Comparison of ENCODE assay signal across 2 cellular contexts in the genomic region with DNA sequence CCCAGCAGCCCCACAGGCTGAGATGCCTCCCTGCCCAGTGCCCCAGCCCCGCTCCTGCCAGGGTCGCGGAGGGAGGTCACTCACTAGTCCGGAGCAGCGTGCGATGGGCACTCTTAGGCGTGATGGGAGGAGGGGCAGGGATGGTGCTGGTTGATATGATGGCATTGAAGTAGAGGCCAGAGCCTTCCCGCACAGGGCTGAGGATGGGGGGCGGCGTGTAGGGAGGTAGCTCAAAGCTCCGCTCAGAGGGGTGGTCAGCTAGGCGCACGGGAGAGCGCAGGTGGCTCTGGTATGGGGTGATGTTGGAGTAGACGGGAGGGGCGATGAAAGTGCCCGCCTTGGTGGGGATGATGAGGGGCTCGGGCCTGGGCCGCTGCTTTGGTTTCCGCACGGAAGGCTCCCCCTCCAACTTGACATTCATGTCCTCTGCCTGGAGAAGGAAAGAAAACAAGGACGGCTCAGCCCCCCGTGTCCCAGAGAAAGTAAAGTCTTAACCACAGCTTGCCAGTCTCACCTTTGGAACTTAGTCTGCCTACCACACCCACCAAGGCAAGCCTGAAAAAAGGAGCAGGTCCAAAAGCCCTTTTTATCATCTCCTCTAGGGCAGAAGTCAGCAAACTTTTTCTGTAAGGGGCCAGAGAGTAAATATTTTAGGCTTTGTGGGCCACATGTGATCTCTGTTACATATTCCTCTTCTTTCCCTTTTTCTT.
TF ChIP-seq lines count a peak whose summit lies in the region.

No MANE protein-coding gene starts in this region.

TF ChIP-seq in SK-N-SH, 30 proteins besides CTCF, POLR2A, EP300 and RAD21 (continued from another document):
- TF ChIP-seq, protein P1, sequence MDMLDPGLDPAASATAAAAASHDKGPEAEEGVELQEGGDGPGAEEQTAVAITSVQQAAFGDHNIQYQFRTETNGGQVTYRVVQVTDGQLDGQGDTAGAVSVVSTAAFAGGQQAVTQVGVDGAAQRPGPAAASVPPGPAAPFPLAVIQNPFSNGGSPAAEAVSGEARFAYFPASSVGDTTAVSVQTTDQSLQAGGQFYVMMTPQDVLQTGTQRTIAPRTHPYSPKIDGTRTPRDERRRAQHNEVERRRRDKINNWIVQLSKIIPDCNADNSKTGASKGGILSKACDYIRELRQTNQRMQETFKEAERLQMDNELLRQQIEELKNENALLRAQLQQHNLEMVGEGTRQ (IDR thresholded peaks at IDR 0.05; ENCODE audit: borderline replicate concordance, low read depth, low read length): no peak
- no peak for TF ChIP-seq TCF12 (IDR thresholded peaks at IDR 0.05)
- TF ChIP-seq ELF1 (IDR thresholded peaks at IDR 0.05): no peak
- no peak for TF ChIP-seq CHD2 (IDR thresholded peaks at IDR 0.05; ENCODE audit: low read length, partially characterized antibody)
- TF ChIP-seq, protein P2, sequence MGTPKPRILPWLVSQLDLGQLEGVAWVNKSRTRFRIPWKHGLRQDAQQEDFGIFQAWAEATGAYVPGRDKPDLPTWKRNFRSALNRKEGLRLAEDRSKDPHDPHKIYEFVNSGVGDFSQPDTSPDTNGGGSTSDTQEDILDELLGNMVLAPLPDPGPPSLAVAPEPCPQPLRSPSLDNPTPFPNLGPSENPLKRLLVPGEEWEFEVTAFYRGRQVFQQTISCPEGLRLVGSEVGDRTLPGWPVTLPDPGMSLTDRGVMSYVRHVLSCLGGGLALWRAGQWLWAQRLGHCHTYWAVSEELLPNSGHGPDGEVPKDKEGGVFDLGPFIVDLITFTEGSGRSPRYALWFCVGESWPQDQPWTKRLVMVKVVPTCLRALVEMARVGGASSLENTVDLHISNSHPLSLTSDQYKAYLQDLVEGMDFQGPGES (IDR thresholded peaks at IDR 0.05; ENCODE audit: low read depth, low read length): no peak
- TF ChIP-seq NRF1 (IDR thresholded peaks at IDR 0.05; ENCODE audit: low read depth, low read length): no peak
- TF ChIP-seq, protein P3, sequence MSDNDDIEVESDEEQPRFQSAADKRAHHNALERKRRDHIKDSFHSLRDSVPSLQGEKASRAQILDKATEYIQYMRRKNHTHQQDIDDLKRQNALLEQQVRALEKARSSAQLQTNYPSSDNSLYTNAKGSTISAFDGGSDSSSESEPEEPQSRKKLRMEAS (IDR thresholded peaks at IDR 0.05; ENCODE audit: low read depth): no peak
- no peak for TF ChIP-seq MEF2A (IDR thresholded peaks at IDR 0.05; ENCODE audit: borderline replicate concordance, low read depth)
- TF ChIP-seq SIN3A (IDR thresholded peaks at IDR 0.05; ENCODE audit: borderline replicate concordance, low read depth, low read length): no peak
- no peak for TF ChIP-seq GATA2 (CRISPR knock-in tag; IDR thresholded peaks at IDR 0.05)
- TF ChIP-seq TEAD4 (IDR thresholded peaks at IDR 0.05; ENCODE audit: borderline replicate concordance, insufficient read depth): no peak
- no peak for TF ChIP-seq NFIC (IDR thresholded peaks at IDR 0.05; ENCODE audit: borderline replicate concordance)
- no peak for TF ChIP-seq POLR2AphosphoS5 (IDR thresholded peaks at IDR 0.05; ENCODE audit: low read depth, low read length)
TF ChIP-seq in SK-N-SH: peak in this region for 0.

TF ChIP-seq in SK-N-SH treated with all-trans-retinoic acid at 6 μM for 48 hours, 23 proteins besides CTCF, POLR2A, EP300 and RAD21 (continued from another document):
- TF ChIP-seq, protein P4, sequence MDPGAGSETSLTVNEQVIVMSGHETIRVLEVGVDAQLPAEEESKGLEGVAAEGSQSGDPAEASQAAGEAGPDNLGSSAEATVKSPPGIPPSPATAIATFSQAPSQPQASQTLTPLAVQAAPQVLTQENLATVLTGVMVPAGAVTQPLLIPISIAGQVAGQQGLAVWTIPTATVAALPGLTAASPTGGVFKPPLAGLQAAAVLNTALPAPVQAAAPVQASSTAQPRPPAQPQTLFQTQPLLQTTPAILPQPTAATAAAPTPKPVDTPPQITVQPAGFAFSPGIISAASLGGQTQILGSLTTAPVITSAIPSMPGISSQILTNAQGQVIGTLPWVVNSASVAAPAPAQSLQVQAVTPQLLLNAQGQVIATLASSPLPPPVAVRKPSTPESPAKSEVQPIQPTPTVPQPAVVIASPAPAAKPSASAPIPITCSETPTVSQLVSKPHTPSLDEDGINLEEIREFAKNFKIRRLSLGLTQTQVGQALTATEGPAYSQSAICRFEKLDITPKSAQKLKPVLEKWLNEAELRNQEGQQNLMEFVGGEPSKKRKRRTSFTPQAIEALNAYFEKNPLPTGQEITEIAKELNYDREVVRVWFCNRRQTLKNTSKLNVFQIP (CRISPR knock-in tag; IDR thresholded peaks at IDR 0.05; ENCODE audit: borderline replicate concordance, low read depth): no peak
- TF ChIP-seq BACH2 (CRISPR knock-in tag; IDR thresholded peaks at IDR 0.05; ENCODE audit: borderline replicate concordance) (no peak), CSDC2 (CRISPR knock-in tag; IDR thresholded peaks at IDR 0.05) (no peak), ZNF565 (CRISPR knock-in tag; conservative IDR thresholded peaks at IDR 0.05; ENCODE audit: low read depth) (no peak), OSR1 (CRISPR knock-in tag; IDR thresholded peaks at IDR 0.05) (no peak), TOX (CRISPR knock-in tag; IDR thresholded peaks at IDR 0.05; ENCODE audit: borderline replicate concordance) (no peak), ZC3H10 (CRISPR knock-in tag; IDR thresholded peaks at IDR 0.05) (no peak), ZFP3 (CRISPR knock-in tag; IDR thresholded peaks at IDR 0.05) (no peak)
- TF ChIP-seq, protein P5, sequence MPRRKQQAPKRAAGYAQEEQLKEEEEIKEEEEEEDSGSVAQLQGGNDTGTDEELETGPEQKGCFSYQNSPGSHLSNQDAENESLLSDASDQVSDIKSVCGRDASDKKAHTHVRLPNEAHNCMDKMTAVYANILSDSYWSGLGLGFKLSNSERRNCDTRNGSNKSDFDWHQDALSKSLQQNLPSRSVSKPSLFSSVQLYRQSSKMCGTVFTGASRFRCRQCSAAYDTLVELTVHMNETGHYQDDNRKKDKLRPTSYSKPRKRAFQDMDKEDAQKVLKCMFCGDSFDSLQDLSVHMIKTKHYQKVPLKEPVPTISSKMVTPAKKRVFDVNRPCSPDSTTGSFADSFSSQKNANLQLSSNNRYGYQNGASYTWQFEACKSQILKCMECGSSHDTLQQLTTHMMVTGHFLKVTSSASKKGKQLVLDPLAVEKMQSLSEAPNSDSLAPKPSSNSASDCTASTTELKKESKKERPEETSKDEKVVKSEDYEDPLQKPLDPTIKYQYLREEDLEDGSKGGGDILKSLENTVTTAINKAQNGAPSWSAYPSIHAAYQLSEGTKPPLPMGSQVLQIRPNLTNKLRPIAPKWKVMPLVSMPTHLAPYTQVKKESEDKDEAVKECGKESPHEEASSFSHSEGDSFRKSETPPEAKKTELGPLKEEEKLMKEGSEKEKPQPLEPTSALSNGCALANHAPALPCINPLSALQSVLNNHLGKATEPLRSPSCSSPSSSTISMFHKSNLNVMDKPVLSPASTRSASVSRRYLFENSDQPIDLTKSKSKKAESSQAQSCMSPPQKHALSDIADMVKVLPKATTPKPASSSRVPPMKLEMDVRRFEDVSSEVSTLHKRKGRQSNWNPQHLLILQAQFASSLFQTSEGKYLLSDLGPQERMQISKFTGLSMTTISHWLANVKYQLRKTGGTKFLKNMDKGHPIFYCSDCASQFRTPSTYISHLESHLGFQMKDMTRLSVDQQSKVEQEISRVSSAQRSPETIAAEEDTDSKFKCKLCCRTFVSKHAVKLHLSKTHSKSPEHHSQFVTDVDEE (CRISPR knock-in tag; IDR thresholded peaks at IDR 0.05): no peak
